Comparison of ENCODE assay signal across 1 cellular context in genomic region chr1:213015099-213016050, GRCh38.
TF ChIP-seq lines count a peak whose summit lies in the region.

A gene with protein sequence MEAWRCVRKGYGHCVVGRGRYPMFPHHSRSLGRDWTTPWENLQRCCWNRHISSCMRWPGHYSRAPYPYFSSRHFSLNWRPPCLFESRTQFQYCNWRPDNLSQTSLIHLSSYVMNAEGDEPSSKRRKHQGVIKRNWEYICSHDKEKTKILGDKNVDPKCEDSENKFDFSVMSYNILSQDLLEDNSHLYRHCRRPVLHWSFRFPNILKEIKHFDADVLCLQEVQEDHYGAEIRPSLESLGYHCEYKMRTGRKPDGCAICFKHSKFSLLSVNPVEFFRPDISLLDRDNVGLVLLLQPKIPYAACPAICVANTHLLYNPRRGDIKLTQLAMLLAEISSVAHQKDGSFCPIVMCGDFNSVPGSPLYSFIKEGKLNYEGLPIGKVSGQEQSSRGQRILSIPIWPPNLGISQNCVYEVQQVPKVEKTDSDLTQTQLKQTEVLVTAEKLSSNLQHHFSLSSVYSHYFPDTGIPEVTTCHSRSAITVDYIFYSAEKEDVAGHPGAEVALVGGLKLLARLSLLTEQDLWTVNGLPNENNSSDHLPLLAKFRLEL (minus strand): TSS chr1:213015867. CDS start chr1:213015671, 196 bp downstream.

TF ChIP-seq in GM12878, 131 proteins besides CTCF, POLR2A, EP300 and RAD21 (continued from another document and continues in another):
- TF ChIP-seq, protein P1, sequence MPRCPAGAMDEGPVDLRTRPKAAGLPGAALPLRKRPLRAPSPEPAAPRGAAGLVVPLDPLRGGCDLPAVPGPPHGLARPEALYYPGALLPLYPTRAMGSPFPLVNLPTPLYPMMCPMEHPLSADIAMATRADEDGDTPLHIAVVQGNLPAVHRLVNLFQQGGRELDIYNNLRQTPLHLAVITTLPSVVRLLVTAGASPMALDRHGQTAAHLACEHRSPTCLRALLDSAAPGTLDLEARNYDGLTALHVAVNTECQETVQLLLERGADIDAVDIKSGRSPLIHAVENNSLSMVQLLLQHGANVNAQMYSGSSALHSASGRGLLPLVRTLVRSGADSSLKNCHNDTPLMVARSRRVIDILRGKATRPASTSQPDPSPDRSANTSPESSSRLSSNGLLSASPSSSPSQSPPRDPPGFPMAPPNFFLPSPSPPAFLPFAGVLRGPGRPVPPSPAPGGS (IDR thresholded peaks at IDR 0.05; ENCODE audit: borderline replicate concordance, insufficient read depth, low read depth, low read length, poor library complexity, severe bottlenecking) = no peak
- TF ChIP-seq NBN (IDR thresholded peaks at IDR 0.05) (peak; percentile 89), CHD1 (IDR thresholded peaks at IDR 0.05; ENCODE audit: low read depth, low read length) (no peak), HDGF (IDR thresholded peaks at IDR 0.05) (peak; percentile 70; the same call in 1 of the 2 replicates), GABPA (IDR thresholded peaks at IDR 0.05; ENCODE audit: low read depth) (peak; percentile 33), CBFB (IDR thresholded peaks at IDR 0.05; ENCODE audit: low read depth) (peak; percentile 34; the same call in 1 of the 2 replicates), RB1 (IDR thresholded peaks at IDR 0.05; ENCODE audit: borderline replicate concordance) (peak; percentile 19; the same call in 1 of the 2 replicates), SREBF1 (IDR thresholded peaks at IDR 0.05; ENCODE audit: low read length) (no peak), FOXK2 (IDR thresholded peaks at IDR 0.05) (no peak), SREBF2 (IDR thresholded peaks at IDR 0.05; ENCODE audit: low read length) (no peak), FOXM1 (IDR thresholded peaks at IDR 0.05; ENCODE audit: low read depth, low read length) (no peak), ZNF207 (IDR thresholded peaks at IDR 0.05; ENCODE audit: borderline replicate concordance) (peak; percentile 24; the same call in 1 of the 2 replicates), TBL1XR1 (IDR thresholded peaks at IDR 0.05; ENCODE audit: low read depth, low read length) (no peak), HDAC2 (IDR thresholded peaks at IDR 0.05) (no peak), ZNF687 (IDR thresholded peaks at IDR 0.05) (peak; percentile 50; the same call in 1 of the 2 replicates), ZNF274 (IDR thresholded peaks at IDR 0.05; ENCODE audit: insufficient read depth, insufficient read length) (no peak), CREB1 (IDR thresholded peaks at IDR 0.05; ENCODE audit: low read depth) (peak; percentile 50; the same call in 1 of the 2 replicates), KLF5 (IDR thresholded peaks at IDR 0.05; ENCODE audit: partially characterized antibody) (no peak), CEBPB (IDR thresholded peaks at IDR 0.05; ENCODE audit: borderline replicate concordance in 1 of 2, low read depth in 2 of 2, low read length in 2 of 2) (no peak), POU2F2 (IDR thresholded peaks at IDR 0.05; ENCODE audit: borderline replicate concordance, low read depth, low read length) (peak; percentile 15; the same call in 1 of the 3 replicates), CREM (IDR thresholded peaks at IDR 0.05; ENCODE audit: low read depth) (0 out of 2 replicates have a peak, but pooled peaks have one; percentile 23), IRF4 (IDR thresholded peaks at IDR 0.05; ENCODE audit: low read depth, low read length) (no peak), SIN3A (IDR thresholded peaks at IDR 0.05; ENCODE audit: low read depth, low read length) (no peak), YY1 (IDR thresholded peaks at IDR 0.05; ENCODE audit: low read depth, low read length) (peak; percentile 99), TARDBP (IDR thresholded peaks at IDR 0.05; ENCODE audit: borderline replicate concordance) (0 out of 2 replicates have a peak, but pooled peaks have one; percentile 64), SIX5 (IDR thresholded peaks at IDR 0.05; ENCODE audit: low read depth, low read length, severe bottlenecking) (peak; percentile 80), ATF7 (IDR thresholded peaks at IDR 0.05; ENCODE audit: low read depth) (peak; percentile 47; the same call in 1 of the 2 replicates), CHD2 (IDR thresholded peaks at IDR 0.05; ENCODE audit: borderline replicate concordance, low read depth, low read length) (no peak)
- TF ChIP-seq, protein P2, sequence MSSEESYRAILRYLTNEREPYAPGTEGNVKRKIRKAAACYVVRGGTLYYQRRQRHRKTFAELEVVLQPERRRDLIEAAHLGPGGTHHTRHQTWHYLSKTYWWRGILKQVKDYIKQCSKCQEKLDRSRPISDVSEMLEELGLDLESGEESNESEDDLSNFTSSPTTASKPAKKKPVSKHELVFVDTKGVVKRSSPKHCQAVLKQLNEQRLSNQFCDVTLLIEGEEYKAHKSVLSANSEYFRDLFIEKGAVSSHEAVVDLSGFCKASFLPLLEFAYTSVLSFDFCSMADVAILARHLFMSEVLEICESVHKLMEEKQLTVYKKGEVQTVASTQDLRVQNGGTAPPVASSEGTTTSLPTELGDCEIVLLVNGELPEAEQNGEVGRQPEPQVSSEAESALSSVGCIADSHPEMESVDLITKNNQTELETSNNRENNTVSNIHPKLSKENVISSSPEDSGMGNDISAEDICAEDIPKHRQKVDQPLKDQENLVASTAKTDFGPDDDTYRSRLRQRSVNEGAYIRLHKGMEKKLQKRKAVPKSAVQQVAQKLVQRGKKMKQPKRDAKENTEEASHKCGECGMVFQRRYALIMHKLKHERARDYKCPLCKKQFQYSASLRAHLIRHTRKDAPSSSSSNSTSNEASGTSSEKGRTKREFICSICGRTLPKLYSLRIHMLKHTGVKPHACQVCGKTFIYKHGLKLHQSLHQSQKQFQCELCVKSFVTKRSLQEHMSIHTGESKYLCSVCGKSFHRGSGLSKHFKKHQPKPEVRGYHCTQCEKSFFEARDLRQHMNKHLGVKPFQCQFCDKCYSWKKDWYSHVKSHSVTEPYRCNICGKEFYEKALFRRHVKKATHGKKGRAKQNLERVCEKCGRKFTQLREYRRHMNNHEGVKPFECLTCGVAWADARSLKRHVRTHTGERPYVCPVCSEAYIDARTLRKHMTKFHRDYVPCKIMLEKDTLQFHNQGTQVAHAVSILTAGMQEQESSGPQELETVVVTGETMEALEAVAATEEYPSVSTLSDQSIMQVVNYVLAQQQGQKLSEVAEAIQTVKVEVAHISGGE (CRISPR knock-in tag; IDR thresholded peaks at IDR 0.05) = no peak
- TF ChIP-seq, protein P3, sequence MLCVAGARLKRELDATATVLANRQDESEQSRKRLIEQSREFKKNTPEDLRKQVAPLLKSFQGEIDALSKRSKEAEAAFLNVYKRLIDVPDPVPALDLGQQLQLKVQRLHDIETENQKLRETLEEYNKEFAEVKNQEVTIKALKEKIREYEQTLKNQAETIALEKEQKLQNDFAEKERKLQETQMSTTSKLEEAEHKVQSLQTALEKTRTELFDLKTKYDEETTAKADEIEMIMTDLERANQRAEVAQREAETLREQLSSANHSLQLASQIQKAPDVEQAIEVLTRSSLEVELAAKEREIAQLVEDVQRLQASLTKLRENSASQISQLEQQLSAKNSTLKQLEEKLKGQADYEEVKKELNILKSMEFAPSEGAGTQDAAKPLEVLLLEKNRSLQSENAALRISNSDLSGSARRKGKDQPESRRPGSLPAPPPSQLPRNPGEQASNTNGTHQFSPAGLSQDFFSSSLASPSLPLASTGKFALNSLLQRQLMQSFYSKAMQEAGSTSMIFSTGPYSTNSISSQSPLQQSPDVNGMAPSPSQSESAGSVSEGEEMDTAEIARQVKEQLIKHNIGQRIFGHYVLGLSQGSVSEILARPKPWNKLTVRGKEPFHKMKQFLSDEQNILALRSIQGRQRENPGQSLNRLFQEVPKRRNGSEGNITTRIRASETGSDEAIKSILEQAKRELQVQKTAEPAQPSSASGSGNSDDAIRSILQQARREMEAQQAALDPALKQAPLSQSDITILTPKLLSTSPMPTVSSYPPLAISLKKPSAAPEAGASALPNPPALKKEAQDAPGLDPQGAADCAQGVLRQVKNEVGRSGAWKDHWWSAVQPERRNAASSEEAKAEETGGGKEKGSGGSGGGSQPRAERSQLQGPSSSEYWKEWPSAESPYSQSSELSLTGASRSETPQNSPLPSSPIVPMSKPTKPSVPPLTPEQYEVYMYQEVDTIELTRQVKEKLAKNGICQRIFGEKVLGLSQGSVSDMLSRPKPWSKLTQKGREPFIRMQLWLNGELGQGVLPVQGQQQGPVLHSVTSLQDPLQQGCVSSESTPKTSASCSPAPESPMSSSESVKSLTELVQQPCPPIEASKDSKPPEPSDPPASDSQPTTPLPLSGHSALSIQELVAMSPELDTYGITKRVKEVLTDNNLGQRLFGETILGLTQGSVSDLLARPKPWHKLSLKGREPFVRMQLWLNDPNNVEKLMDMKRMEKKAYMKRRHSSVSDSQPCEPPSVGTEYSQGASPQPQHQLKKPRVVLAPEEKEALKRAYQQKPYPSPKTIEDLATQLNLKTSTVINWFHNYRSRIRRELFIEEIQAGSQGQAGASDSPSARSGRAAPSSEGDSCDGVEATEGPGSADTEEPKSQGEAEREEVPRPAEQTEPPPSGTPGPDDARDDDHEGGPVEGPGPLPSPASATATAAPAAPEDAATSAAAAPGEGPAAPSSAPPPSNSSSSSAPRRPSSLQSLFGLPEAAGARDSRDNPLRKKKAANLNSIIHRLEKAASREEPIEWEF (IDR thresholded peaks at IDR 0.05; ENCODE audit: insufficient replicate concordance, low read depth, low read length) = peak; percentile 24
- TF ChIP-seq, protein P4, sequence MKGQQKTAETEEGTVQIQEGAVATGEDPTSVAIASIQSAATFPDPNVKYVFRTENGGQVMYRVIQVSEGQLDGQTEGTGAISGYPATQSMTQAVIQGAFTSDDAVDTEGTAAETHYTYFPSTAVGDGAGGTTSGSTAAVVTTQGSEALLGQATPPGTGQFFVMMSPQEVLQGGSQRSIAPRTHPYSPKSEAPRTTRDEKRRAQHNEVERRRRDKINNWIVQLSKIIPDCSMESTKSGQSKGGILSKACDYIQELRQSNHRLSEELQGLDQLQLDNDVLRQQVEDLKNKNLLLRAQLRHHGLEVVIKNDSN (IDR thresholded peaks at IDR 0.05; ENCODE audit: borderline replicate concordance, extremely low read length, insufficient read depth, low read depth, low read length) = no peak
- TF ChIP-seq, protein P5, sequence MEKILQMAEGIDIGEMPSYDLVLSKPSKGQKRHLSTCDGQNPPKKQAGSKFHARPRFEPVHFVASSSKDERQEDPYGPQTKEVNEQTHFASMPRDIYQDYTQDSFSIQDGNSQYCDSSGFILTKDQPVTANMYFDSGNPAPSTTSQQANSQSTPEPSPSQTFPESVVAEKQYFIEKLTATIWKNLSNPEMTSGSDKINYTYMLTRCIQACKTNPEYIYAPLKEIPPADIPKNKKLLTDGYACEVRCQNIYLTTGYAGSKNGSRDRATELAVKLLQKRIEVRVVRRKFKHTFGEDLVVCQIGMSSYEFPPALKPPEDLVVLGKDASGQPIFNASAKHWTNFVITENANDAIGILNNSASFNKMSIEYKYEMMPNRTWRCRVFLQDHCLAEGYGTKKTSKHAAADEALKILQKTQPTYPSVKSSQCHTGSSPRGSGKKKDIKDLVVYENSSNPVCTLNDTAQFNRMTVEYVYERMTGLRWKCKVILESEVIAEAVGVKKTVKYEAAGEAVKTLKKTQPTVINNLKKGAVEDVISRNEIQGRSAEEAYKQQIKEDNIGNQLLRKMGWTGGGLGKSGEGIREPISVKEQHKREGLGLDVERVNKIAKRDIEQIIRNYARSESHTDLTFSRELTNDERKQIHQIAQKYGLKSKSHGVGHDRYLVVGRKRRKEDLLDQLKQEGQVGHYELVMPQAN (conservative IDR thresholded peaks at IDR 0.05) = peak; percentile 73
- TF ChIP-seq, protein P6, sequence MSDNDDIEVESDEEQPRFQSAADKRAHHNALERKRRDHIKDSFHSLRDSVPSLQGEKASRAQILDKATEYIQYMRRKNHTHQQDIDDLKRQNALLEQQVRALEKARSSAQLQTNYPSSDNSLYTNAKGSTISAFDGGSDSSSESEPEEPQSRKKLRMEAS (IDR thresholded peaks at IDR 0.05; ENCODE audit: low read depth, low read length) = peak; percentile 22
- TF ChIP-seq, protein P7, sequence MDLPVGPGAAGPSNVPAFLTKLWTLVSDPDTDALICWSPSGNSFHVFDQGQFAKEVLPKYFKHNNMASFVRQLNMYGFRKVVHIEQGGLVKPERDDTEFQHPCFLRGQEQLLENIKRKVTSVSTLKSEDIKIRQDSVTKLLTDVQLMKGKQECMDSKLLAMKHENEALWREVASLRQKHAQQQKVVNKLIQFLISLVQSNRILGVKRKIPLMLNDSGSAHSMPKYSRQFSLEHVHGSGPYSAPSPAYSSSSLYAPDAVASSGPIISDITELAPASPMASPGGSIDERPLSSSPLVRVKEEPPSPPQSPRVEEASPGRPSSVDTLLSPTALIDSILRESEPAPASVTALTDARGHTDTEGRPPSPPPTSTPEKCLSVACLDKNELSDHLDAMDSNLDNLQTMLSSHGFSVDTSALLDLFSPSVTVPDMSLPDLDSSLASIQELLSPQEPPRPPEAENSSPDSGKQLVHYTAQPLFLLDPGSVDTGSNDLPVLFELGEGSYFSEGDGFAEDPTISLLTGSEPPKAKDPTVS (IDR thresholded peaks at IDR 0.05; ENCODE audit: low read depth, low read length) = no peak
- TF ChIP-seq, protein P8, sequence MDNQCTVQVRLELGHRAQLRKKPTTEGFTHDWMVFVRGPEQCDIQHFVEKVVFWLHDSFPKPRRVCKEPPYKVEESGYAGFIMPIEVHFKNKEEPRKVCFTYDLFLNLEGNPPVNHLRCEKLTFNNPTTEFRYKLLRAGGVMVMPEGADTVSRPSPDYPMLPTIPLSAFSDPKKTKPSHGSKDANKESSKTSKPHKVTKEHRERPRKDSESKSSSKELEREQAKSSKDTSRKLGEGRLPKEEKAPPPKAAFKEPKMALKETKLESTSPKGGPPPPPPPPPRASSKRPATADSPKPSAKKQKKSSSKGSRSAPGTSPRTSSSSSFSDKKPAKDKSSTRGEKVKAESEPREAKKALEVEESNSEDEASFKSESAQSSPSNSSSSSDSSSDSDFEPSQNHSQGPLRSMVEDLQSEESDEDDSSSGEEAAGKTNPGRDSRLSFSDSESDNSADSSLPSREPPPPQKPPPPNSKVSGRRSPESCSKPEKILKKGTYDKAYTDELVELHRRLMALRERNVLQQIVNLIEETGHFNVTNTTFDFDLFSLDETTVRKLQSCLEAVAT (IDR thresholded peaks at IDR 0.05) = 0 out of 2 replicates have a peak, but pooled peaks have one; percentile 75
